12 cellular contexts compared by ENCODE assay signal in the genomic region with DNA sequence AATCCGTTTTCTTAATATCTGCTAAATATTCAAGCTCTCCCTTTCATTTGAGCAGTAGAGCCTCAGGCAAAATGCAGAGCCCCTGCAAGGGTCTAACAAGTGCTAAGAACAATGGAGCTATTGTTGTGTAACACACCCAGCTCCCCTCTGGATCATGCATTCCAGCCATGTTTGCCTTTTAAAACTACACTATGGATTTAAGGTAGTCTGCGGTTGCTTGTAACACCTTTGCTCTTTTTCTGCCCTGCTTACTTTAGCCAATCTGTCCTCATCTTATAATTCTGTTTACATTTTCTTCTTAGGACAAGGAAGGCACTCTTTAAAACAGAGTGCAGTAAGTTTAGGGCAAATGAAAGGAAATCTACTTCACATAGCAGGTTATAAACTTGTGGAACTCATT. TPM values are rescaled to one million over a fixed set of nuclear protein-coding genes. Genes with fewer than 3 reads are reported as not detected.
DNase-seq lines count a peak whose midpoint lies in the region; ATAC-seq and TF ChIP-seq lines count a peak whose summit lies in the region.
"Had no signal": no experiment of that assay in that cellular context is flagged by ENCODE, and none has a peak within 500 bp of the region (broad histone marks: within the 10 kb centered on the region; RNA-seq: fewer than 3 reads in every experiment).

No MANE protein-coding gene starts in this region.

- no peak for TF ChIP-seq POLR2A in prostate gland (IDR thresholded peaks at IDR 0.05)

- 3 to 6% methylated on average over 2 of the region's 2 CpGs for WGBS in endodermal cell (ENCODE audit: insufficient coverage in 1 of 2, insufficient read length in 1 of 2), 2 experiments
- WGBS in prostate gland, result 34% methylated on average over 2 of the region's 2 CpGs

- DNase-seq in G401 (ENCODE audit: low spot score) (peak; percentile 62), NCI-H345 treated with DMSO at 0.1 percent for 48 hours (lab: John Stamatoyannopoulos, UW; ENCODE audit: unreplicated experiment) (peak; percentile 31), endodermal cell (peak; percentile 66), prostate gland (ENCODE audit: low spot score) (peak; percentile 5), sciatic nerve (ENCODE audit: low spot score) (no peak), RPMI8226 (no peak), NCI-H187 (lab: John Stamatoyannopoulos, UW) (no peak)
- DNase-seq in activated T-cell treated with anti-CD3 and anti-CD28 coated beads, Interleukin-2, amount 50 U/mL, for 72 hours, result no peak
- DNase-seq: activated CD4-positive, alpha-beta T cell treated with anti-CD3 and anti-CD28 coated beads, Interleukin-2, amount 50 U/mL, for 1 hour; GDM1; NCI-H226 had no signal

- intact Hi-C loops in prostate gland (cut with DNase I) (no loop called here), sciatic nerve (cut with DNase I) (no loop called here)

- H3K27me3 ChIP-seq in endodermal cell (ENCODE audit: control insufficient read depth, insufficient read depth, low read length, poor library complexity, severe bottlenecking) (no peaks in the 10 kb centered on the region), prostate gland (replicated peaks; ENCODE audit: insufficient read depth) (no peaks in the 10 kb centered on the region)
- H3K27me3 ChIP-seq: suprapubic skin had no signal

- H3K9me3 Mint-ChIP-seq in endodermal cell, result peaks cover 3% of the 10 kb centered on the region
- H3K9me3 Mint-ChIP-seq in activated T-cell treated with anti-CD3 and anti-CD28 coated beads, Interleukin-2, amount 50 U/mL, for 72 hours, result no peaks in the 10 kb centered on the region

- H3K4me1 ChIP-seq in endodermal cell (ENCODE audit: control insufficient read depth, insufficient read depth, low read length), result peaks cover 32% of the 10 kb centered on the region
- H3K4me1 ChIP-seq in prostate gland (replicated peaks), result peaks cover 14% of the 10 kb centered on the region

- no peaks in the 10 kb centered on the region for H3K36me3 Mint-ChIP-seq in endodermal cell (ENCODE audit: low read depth)
- H3K36me3 Mint-ChIP-seq in activated T-cell treated with anti-CD3 and anti-CD28 coated beads, Interleukin-2, amount 50 U/mL, for 72 hours (ENCODE audit: insufficient read depth in 2 of 2), result no peaks in the 10 kb centered on the region

- H3K4me3 ChIP-seq in endodermal cell (ENCODE audit: low read length) (peak overlapping the region; percentile 67), prostate gland (no peak overlapping the region)
- H3K4me3 ChIP-seq: suprapubic skin had no signal

- H3K9ac ChIP-seq in endodermal cell (ENCODE audit: extremely low read depth, low read length, poor library complexity, severe bottlenecking), result no peak overlapping the region

- H3K36me3 ChIP-seq in endodermal cell (ENCODE audit: control insufficient read depth, insufficient read depth, low read length) (no peaks in the 10 kb centered on the region), prostate gland (no peaks in the 10 kb centered on the region)
- H3K36me3 ChIP-seq: suprapubic skin had no signal

- in situ Hi-C loops in G401 (cut with HindIII; ENCODE audit: low sequenced_read_pairs), result no loop called here

- H3K27ac ChIP-seq in endodermal cell (ENCODE audit: low read depth, low read length) (peak overlapping the region; percentile 78), prostate gland (peak overlapping the region in 1 of 2 donors; percentile 26)
- H3K27ac ChIP-seq: suprapubic skin had no signal

- peaks cover 1% of the 10 kb centered on the region for H3K9me3 ChIP-seq in endodermal cell (ENCODE audit: control insufficient read depth, low read length)
- H3K9me3 ChIP-seq in prostate gland, result no peaks in the 10 kb centered on the region
- H3K9me3 ChIP-seq: suprapubic skin had no signal

- TF ChIP-seq CTCF in endodermal cell (conservative IDR thresholded peaks at IDR 0.05) (no peak), prostate gland (IDR thresholded peaks at IDR 0.05) (no peak)

- ATAC-seq in sciatic nerve, result no peak
- ATAC-seq in activated T-cell treated with anti-CD3 and anti-CD28 coated beads, Interleukin-2, amount 50 U/mL, for 72 hours (replicated peaks in 1 of 2), result no peak

- H3K4me1 Mint-ChIP-seq in endodermal cell, result peaks cover 35% of the 10 kb centered on the region
- H3K4me1 Mint-ChIP-seq in activated T-cell treated with anti-CD3 and anti-CD28 coated beads, Interleukin-2, amount 50 U/mL, for 72 hours (ENCODE audit: low read depth), result peaks cover 38% of the 10 kb centered on the region

- no peak overlapping the region for H3K4me3 Mint-ChIP-seq in endodermal cell
- peak overlapping the region in 1 of 2 donors; percentile 32 for H3K4me3 Mint-ChIP-seq in activated T-cell treated with anti-CD3 and anti-CD28 coated beads, Interleukin-2, amount 50 U/mL, for 72 hours

- H3K27ac Mint-ChIP-seq in endodermal cell, result peak overlapping the region; percentile 52
- no peak overlapping the region for H3K27ac Mint-ChIP-seq in activated T-cell treated with anti-CD3 and anti-CD28 coated beads, Interleukin-2, amount 50 U/mL, for 72 hours

- H3K27me3 Mint-ChIP-seq in endodermal cell (ENCODE audit: insufficient read depth), result no peaks in the 10 kb centered on the region
- no peaks in the 10 kb centered on the region for H3K27me3 Mint-ChIP-seq in activated T-cell treated with anti-CD3 and anti-CD28 coated beads, Interleukin-2, amount 50 U/mL, for 72 hours (ENCODE audit: low read depth)

RNA-seq across cellular contexts. Expression of gene C1orf105, which starts 60.0 kb away (rescaled TPM):
- total RNA-seq in G401 (2014; rRNA removed; shearing (Covaris generic)), result not detected in 2 replicates
- total RNA-seq in endodermal cell (not detected), prostate gland (1 to 10 TPM in 1 of 2 donors, under 1 TPM in 1; 0.36 to 1.4 TPM), sciatic nerve (not detected)
- not detected for polyA plus RNA-seq in endodermal cell (2013, experiment 1 of 2)
- polyA plus RNA-seq in endodermal cell (2013, experiment 2 of 2), result not detected
- total RNA-seq in activated T-cell treated with anti-CD3 and anti-CD28 coated beads, Interleukin-2, amount 50 U/mL, for 72 hours, result not detected

Comparison
In these comparisons a context has a peak if more than half of its experiments do, and no peak if none do; other contexts are left out.
1. DNase-seq: peak in G401 (single experiment), NCI-H345 treated with DMSO at 0.1 percent for 48 hours (single experiment), endodermal cell (single experiment) and prostate gland (single experiment); none in sciatic nerve (single experiment), activated T-cell treated with anti-CD3 and anti-CD28 coated beads, Interleukin-2, amount 50 U/mL, for 72 hours (0 of 2), RPMI8226 (single experiment) and NCI-H187 (0 of 2).